1 cellular context compared by ENCODE assay signal in the genomic region with DNA sequence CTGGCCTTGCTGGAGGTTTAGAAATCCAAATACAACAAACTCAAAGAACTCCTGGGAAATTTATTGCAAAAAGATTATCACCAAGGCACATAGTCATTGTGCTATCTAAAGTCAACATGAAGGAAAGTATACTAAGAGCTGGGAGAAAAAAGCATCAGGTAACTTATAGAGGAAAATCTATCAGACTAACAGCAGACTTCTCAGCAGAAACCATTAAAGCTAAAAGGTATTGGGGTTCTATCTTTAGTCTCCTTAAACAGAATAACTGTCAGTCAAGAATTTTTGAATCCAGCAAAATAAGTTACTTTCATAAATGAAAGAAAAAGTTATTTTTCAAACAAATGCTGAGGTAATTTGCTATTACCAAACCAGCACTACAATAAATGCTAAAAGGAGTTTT.
TF ChIP-seq lines count a peak whose summit lies in the region.

No MANE protein-coding gene starts in this region.

TF ChIP-seq in GM12878, 131 proteins besides CTCF, POLR2A, EP300 and RAD21 (continued from another document):
- TF ChIP-seq MEF2B (IDR thresholded peaks at IDR 0.05; ENCODE audit: partially characterized antibody, poor library complexity, severe bottlenecking), result no peak
